ENCODE assay signal across 1 cellular context in the genomic region with DNA sequence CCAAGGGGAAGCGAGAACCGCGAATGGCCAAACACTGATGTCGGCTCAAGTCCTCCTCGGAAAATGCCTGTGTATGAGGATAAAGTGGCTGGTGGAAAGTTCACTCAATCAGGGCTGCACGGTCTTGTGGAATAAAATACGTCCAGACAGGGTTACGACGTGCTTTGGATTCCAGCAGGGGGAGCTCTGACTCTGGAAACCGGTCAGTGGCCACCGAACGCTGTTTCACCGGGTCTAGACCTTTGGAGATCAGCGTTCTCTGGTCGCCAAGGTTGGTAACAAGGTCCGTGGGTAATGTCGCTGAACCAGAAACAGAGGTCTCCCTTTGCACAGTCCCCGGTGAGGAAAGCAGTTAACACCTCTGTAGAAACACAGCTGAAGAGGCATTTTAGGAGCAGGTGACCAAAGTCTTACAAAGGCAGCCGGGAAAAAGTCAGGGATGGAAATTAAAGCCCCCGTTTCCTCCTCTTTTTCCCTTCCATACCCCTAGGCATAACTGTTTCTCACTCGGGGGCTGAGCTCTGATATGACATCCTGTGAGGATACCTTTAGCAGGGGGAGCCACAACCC.
TF ChIP-seq lines count a peak whose summit lies in the region.

No MANE protein-coding gene starts in this region.

TF ChIP-seq in HepG2, 621 proteins besides CTCF, POLR2A, EP300 and RAD21 (continued from another document and continues in another):
- TF ChIP-seq, protein P1, sequence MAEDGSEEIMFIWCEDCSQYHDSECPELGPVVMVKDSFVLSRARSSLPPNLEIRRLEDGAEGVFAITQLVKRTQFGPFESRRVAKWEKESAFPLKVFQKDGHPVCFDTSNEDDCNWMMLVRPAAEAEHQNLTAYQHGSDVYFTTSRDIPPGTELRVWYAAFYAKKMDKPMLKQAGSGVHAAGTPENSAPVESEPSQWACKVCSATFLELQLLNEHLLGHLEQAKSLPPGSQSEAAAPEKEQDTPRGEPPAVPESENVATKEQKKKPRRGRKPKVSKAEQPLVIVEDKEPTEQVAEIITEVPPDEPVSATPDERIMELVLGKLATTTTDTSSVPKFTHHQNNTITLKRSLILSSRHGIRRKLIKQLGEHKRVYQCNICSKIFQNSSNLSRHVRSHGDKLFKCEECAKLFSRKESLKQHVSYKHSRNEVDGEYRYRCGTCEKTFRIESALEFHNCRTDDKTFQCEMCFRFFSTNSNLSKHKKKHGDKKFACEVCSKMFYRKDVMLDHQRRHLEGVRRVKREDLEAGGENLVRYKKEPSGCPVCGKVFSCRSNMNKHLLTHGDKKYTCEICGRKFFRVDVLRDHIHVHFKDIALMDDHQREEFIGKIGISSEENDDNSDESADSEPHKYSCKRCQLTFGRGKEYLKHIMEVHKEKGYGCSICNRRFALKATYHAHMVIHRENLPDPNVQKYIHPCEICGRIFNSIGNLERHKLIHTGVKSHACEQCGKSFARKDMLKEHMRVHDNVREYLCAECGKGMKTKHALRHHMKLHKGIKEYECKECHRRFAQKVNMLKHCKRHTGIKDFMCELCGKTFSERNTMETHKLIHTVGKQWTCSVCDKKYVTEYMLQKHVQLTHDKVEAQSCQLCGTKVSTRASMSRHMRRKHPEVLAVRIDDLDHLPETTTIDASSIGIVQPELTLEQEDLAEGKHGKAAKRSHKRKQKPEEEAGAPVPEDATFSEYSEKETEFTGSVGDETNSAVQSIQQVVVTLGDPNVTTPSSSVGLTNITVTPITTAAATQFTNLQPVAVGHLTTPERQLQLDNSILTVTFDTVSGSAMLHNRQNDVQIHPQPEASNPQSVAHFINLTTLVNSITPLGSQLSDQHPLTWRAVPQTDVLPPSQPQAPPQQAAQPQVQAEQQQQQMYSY (CRISPR knock-in tag; IDR thresholded peaks at IDR 0.05), result no peak
- TF ChIP-seq ZNF230 (CRISPR knock-in tag; IDR thresholded peaks at IDR 0.05), result 0 out of 2 replicates have a peak, but pooled peaks have one; percentile 36
- no peak for TF ChIP-seq WIZ (CRISPR knock-in tag; IDR thresholded peaks at IDR 0.05)
- TF ChIP-seq, protein P2, sequence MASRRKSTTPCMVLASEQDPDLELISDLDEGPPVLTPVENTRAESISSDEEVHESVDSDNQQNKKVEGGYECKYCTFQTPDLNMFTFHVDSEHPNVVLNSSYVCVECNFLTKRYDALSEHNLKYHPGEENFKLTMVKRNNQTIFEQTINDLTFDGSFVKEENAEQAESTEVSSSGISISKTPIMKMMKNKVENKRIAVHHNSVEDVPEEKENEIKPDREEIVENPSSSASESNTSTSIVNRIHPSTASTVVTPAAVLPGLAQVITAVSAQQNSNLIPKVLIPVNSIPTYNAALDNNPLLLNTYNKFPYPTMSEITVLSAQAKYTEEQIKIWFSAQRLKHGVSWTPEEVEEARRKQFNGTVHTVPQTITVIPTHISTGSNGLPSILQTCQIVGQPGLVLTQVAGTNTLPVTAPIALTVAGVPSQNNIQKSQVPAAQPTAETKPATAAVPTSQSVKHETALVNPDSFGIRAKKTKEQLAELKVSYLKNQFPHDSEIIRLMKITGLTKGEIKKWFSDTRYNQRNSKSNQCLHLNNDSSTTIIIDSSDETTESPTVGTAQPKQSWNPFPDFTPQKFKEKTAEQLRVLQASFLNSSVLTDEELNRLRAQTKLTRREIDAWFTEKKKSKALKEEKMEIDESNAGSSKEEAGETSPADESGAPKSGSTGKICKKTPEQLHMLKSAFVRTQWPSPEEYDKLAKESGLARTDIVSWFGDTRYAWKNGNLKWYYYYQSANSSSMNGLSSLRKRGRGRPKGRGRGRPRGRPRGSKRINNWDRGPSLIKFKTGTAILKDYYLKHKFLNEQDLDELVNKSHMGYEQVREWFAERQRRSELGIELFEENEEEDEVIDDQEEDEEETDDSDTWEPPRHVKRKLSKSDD (CRISPR knock-in tag; IDR thresholded peaks at IDR 0.05; ENCODE audit: low read depth), result no peak
- 0 out of 2 replicates have a peak, but pooled peaks have one; percentile 69 for TF ChIP-seq ZNF205 (CRISPR knock-in tag; IDR thresholded peaks at IDR 0.05)
- TF ChIP-seq, protein P3, sequence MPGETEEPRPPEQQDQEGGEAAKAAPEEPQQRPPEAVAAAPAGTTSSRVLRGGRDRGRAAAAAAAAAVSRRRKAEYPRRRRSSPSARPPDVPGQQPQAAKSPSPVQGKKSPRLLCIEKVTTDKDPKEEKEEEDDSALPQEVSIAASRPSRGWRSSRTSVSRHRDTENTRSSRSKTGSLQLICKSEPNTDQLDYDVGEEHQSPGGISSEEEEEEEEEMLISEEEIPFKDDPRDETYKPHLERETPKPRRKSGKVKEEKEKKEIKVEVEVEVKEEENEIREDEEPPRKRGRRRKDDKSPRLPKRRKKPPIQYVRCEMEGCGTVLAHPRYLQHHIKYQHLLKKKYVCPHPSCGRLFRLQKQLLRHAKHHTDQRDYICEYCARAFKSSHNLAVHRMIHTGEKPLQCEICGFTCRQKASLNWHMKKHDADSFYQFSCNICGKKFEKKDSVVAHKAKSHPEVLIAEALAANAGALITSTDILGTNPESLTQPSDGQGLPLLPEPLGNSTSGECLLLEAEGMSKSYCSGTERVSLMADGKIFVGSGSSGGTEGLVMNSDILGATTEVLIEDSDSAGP (CRISPR knock-in tag; IDR thresholded peaks at IDR 0.05; ENCODE audit: borderline replicate concordance), result peak; percentile 45; the same call in 1 of the 2 replicates
- 0 out of 2 replicates have a peak, but pooled peaks have one; percentile 78 for TF ChIP-seq KLF11 (CRISPR knock-in tag; IDR thresholded peaks at IDR 0.05)
- TF ChIP-seq TEAD3 (CRISPR knock-in tag; optimal IDR thresholded peaks at IDR 0.05; ENCODE audit: borderline replicate concordance), result peak; percentile 73
- peak; percentile 41; the same call in 1 of the 2 replicates for TF ChIP-seq KAT8 (CRISPR knock-in tag; IDR thresholded peaks at IDR 0.05)
- TF ChIP-seq ZNF644 (CRISPR knock-in tag; IDR thresholded peaks at IDR 0.05; ENCODE audit: low read depth), result 0 out of 2 replicates have a peak, but pooled peaks have one; percentile 27
- TF ChIP-seq NR2C2 (CRISPR knock-in tag; IDR thresholded peaks at IDR 0.05; ENCODE audit: borderline replicate concordance), result no peak
- TF ChIP-seq ZSCAN20 (CRISPR knock-in tag; IDR thresholded peaks at IDR 0.05; ENCODE audit: borderline replicate concordance), result no peak
- no peak for TF ChIP-seq NR2F2 (IDR thresholded peaks at IDR 0.05; ENCODE audit: borderline replicate concordance, low read depth)
- TF ChIP-seq, protein P4, sequence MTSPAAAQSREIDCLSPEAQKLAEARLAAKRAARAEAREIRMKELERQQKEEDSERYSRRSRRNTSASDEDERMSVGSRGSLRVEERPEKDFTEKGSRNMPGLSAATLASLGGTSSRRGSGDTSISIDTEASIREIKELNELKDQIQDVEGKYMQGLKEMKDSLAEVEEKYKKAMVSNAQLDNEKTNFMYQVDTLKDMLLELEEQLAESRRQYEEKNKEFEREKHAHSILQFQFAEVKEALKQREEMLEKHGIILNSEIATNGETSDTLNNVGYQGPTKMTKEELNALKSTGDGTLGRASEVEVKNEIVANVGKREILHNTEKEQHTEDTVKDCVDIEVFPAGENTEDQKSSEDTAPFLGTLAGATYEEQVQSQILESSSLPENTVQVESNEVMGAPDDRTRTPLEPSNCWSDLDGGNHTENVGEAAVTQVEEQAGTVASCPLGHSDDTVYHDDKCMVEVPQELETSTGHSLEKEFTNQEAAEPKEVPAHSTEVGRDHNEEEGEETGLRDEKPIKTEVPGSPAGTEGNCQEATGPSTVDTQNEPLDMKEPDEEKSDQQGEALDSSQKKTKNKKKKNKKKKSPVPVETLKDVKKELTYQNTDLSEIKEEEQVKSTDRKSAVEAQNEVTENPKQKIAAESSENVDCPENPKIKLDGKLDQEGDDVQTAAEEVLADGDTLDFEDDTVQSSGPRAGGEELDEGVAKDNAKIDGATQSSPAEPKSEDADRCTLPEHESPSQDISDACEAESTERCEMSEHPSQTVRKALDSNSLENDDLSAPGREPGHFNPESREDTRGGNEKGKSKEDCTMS (CRISPR knock-in tag; conservative IDR thresholded peaks at IDR 0.05), result no peak
- TF ChIP-seq ARNT2 (CRISPR knock-in tag; IDR thresholded peaks at IDR 0.05; ENCODE audit: low read depth), result 0 out of 2 replicates have a peak, but pooled peaks have one; percentile 35
- TF ChIP-seq ATF7 (IDR thresholded peaks at IDR 0.05), result no peak
- TF ChIP-seq ATF7 (CRISPR knock-in tag; IDR thresholded peaks at IDR 0.05), result no peak
- 0 out of 2 replicates have a peak, but pooled peaks have one; percentile 45 for TF ChIP-seq KLF6 (CRISPR knock-in tag; IDR thresholded peaks at IDR 0.05)
- TF ChIP-seq RFXANK (CRISPR knock-in tag; IDR thresholded peaks at IDR 0.05), result no peak
- no peak for TF ChIP-seq RFXAP (CRISPR knock-in tag; IDR thresholded peaks at IDR 0.05; ENCODE audit: borderline replicate concordance)
- peak; percentile 51 for TF ChIP-seq ZFP36 (IDR thresholded peaks at IDR 0.05; ENCODE audit: borderline replicate concordance, low read depth, low read length, partially characterized antibody)
- TF ChIP-seq HNRNPK (IDR thresholded peaks at IDR 0.05; ENCODE audit: low read depth, low read length, poor library complexity, severe bottlenecking), result no peak
- TF ChIP-seq, protein P5, sequence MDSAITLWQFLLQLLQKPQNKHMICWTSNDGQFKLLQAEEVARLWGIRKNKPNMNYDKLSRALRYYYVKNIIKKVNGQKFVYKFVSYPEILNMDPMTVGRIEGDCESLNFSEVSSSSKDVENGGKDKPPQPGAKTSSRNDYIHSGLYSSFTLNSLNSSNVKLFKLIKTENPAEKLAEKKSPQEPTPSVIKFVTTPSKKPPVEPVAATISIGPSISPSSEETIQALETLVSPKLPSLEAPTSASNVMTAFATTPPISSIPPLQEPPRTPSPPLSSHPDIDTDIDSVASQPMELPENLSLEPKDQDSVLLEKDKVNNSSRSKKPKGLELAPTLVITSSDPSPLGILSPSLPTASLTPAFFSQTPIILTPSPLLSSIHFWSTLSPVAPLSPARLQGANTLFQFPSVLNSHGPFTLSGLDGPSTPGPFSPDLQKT (CRISPR knock-in tag; IDR thresholded peaks at IDR 0.05; ENCODE audit: borderline replicate concordance), result no peak
- no peak for TF ChIP-seq FOSL1 (CRISPR knock-in tag; IDR thresholded peaks at IDR 0.05; ENCODE audit: borderline replicate concordance)
- TF ChIP-seq ATF7-NPFF (CRISPR knock-in tag; IDR thresholded peaks at IDR 0.05; ENCODE audit: low read depth), result 0 out of 2 replicates have a peak, but pooled peaks have one; percentile 27
- TF ChIP-seq, protein P6, sequence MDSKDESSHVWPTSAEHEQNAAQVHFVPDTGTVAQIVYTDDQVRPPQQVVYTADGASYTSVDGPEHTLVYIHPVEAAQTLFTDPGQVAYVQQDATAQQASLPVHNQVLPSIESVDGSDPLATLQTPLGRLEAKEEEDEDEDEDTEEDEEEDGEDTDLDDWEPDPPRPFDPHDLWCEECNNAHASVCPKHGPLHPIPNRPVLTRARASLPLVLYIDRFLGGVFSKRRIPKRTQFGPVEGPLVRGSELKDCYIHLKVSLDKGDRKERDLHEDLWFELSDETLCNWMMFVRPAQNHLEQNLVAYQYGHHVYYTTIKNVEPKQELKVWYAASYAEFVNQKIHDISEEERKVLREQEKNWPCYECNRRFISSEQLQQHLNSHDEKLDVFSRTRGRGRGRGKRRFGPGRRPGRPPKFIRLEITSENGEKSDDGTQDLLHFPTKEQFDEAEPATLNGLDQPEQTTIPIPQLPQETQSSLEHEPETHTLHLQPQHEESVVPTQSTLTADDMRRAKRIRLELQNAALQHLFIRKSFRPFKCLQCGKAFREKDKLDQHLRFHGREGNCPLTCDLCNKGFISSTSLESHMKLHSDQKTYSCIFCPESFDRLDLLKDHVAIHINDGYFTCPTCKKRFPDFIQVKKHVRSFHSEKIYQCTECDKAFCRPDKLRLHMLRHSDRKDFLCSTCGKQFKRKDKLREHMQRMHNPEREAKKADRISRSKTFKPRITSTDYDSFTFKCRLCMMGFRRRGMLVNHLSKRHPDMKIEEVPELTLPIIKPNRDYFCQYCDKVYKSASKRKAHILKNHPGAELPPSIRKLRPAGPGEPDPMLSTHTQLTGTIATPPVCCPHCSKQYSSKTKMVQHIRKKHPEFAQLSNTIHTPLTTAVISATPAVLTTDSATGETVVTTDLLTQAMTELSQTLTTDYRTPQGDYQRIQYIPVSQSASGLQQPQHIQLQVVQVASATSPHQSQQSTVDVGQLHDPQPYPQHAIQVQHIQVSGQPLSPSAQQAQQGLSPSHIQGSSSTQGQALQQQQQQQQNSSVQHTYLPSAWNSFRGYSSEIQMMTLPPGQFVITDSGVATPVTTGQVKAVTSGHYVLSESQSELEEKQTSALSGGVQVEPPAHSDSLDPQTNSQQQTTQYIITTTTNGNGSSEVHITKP (CRISPR knock-in tag; IDR thresholded peaks at IDR 0.05; ENCODE audit: low read depth), result no peak
- no peak for TF ChIP-seq RFX3 (CRISPR knock-in tag; IDR thresholded peaks at IDR 0.05)
- no peak for TF ChIP-seq NFIC (IDR thresholded peaks at IDR 0.05; ENCODE audit: low read length)
- TF ChIP-seq CBX5 (CRISPR knock-in tag; IDR thresholded peaks at IDR 0.05; ENCODE audit: borderline replicate concordance), result peak; percentile 47; the same call in 1 of the 2 replicates
- TF ChIP-seq RXRA (CRISPR knock-in tag; IDR thresholded peaks at IDR 0.05), result 0 out of 2 replicates have a peak, but pooled peaks have one; percentile 17
- TF ChIP-seq, protein P7, sequence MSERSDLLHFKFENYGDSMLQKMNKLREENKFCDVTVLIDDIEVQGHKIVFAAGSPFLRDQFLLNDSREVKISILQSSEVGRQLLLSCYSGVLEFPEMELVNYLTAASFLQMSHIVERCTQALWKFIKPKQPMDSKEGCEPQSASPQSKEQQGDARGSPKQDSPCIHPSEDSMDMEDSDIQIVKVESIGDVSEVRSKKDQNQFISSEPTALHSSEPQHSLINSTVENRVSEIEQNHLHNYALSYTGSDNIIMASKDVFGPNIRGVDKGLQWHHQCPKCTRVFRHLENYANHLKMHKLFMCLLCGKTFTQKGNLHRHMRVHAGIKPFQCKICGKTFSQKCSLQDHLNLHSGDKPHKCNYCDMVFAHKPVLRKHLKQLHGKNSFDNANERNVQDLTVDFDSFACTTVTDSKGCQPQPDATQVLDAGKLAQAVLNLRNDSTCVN (CRISPR knock-in tag; IDR thresholded peaks at IDR 0.05; ENCODE audit: borderline replicate concordance), result peak; percentile 37; the same call in 1 of the 2 replicates
- TF ChIP-seq, protein P8, sequence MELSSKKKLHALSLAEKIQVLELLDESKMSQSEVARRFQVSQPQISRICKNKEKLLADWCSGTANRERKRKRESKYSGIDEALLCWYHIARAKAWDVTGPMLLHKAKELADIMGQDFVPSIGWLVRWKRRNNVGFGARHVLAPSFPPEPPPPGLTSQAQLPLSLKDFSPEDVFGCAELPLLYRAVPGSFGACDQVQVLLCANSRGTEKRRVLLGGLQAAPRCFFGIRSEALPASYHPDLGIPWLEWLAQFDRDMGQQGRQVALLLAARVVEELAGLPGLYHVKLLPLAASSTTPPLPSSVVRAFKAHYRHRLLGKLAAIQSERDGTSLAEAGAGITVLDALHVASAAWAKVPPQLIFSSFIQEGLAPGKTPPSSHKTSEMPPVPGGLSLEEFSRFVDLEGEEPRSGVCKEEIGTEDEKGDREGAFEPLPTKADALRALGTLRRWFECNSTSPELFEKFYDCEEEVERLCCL (CRISPR knock-in tag; IDR thresholded peaks at IDR 0.05; ENCODE audit: borderline replicate concordance), result no peak
- TF ChIP-seq, protein P9, sequence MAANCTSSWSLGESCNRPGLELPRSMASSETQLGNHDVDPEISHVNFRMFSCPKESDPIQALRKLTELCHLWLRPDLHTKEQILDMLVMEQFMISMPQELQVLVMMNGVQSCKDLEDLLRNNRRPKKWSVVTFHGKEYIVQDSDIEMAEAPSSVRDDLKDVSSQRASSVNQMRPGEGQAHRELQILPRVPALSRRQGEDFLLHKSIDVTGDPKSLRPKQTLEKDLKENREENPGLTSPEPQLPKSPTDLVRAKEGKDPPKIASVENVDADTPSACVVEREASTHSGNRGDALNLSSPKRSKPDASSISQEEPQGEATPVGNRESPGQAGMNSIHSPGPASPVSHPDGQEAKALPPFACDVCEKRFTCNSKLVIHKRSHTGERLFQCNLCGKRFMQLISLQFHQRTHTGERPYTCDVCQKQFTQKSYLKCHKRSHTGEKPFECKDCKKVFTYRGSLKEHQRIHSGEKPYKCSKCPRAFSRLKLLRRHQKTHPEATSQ (CRISPR knock-in tag; IDR thresholded peaks at IDR 0.05; ENCODE audit: borderline replicate concordance), result no peak
- TF ChIP-seq DMAP1 (CRISPR knock-in tag; IDR thresholded peaks at IDR 0.05), result no peak
- no peak for TF ChIP-seq ZNF781 (CRISPR knock-in tag; IDR thresholded peaks at IDR 0.05; ENCODE audit: borderline replicate concordance, not compliant biosample characterization)
